In genomic region chr7:100570954-100571828, GRCh38 we compare ENCODE assay signal across 1 cellular context.
A peak's percentile ranks its signal among the peaks of the same experiment; 100 is the strongest.
TF ChIP-seq lines count a peak whose summit lies in the region.

No MANE protein-coding gene starts in this region.

TF ChIP-seq in HepG2, 621 proteins besides CTCF, POLR2A, EP300 and RAD21 (continued from another document and continues in another):
- no peak for TF ChIP-seq ZNF503 (CRISPR knock-in tag; IDR thresholded peaks at IDR 0.05)
- TF ChIP-seq STAT6 (CRISPR knock-in tag; IDR thresholded peaks at IDR 0.05; ENCODE audit: borderline replicate concordance) = no peak
- TF ChIP-seq IRF1 (CRISPR knock-in tag; IDR thresholded peaks at IDR 0.05; ENCODE audit: low read depth) = 0 out of 2 replicates have a peak, but pooled peaks have one; percentile 34
- TF ChIP-seq PRMT3 (CRISPR knock-in tag; IDR thresholded peaks at IDR 0.05; ENCODE audit: borderline replicate concordance, low read depth) = no peak
- no peak for TF ChIP-seq CBX2 (IDR thresholded peaks at IDR 0.05; ENCODE audit: low read depth, low read length)
- TF ChIP-seq CBX2 (CRISPR knock-in tag; IDR thresholded peaks at IDR 0.05; ENCODE audit: low read depth) = no peak
- 0 out of 2 replicates have a peak, but pooled peaks have one; percentile 5 for TF ChIP-seq ZNF441 (CRISPR knock-in tag; IDR thresholded peaks at IDR 0.05; ENCODE audit: borderline replicate concordance)
- TF ChIP-seq ZNF660 (CRISPR knock-in tag; IDR thresholded peaks at IDR 0.05; ENCODE audit: borderline replicate concordance, low read depth) = no peak
- TF ChIP-seq PBX3 (CRISPR knock-in tag; IDR thresholded peaks at IDR 0.05; ENCODE audit: borderline replicate concordance) = no peak
- no peak for TF ChIP-seq CCAR2 (optimal IDR thresholded peaks at IDR 0.05; ENCODE audit: low read depth, low read length)
- peak; percentile 75; the same call in 1 of the 2 replicates for TF ChIP-seq JUN (CRISPR knock-in tag; IDR thresholded peaks at IDR 0.05)
- TF ChIP-seq MIER2 (CRISPR knock-in tag; IDR thresholded peaks at IDR 0.05) = no peak
- peak; percentile 68; the same call in 1 of the 2 replicates for TF ChIP-seq ZBTB10 (CRISPR knock-in tag; IDR thresholded peaks at IDR 0.05; ENCODE audit: borderline replicate concordance)
- TF ChIP-seq ZNF552 (CRISPR knock-in tag; IDR thresholded peaks at IDR 0.05; ENCODE audit: borderline replicate concordance) = no peak
- TF ChIP-seq NFE2L1 (CRISPR knock-in tag; IDR thresholded peaks at IDR 0.05; ENCODE audit: borderline replicate concordance) = no peak
- TF ChIP-seq ZNF124 (CRISPR knock-in tag; IDR thresholded peaks at IDR 0.05) = no peak
- peak; percentile 4; the same call in 1 of the 2 replicates for TF ChIP-seq ZNF629 (CRISPR knock-in tag; conservative IDR thresholded peaks at IDR 0.05)
- TF ChIP-seq SIX4 (CRISPR knock-in tag; IDR thresholded peaks at IDR 0.05) = no peak
- peak; percentile 100 for TF ChIP-seq AKAP8 (CRISPR knock-in tag; IDR thresholded peaks at IDR 0.05)
- TF ChIP-seq ZNF12 (CRISPR knock-in tag; IDR thresholded peaks at IDR 0.05) = no peak
- peak; percentile 75; the same call in 1 of the 2 replicates for TF ChIP-seq SRY (CRISPR knock-in tag; IDR thresholded peaks at IDR 0.05)
- no peak for TF ChIP-seq ATAD3A (CRISPR knock-in tag; IDR thresholded peaks at IDR 0.05)
- 0 out of 2 replicates have a peak, but pooled peaks have one; percentile 23 for TF ChIP-seq ESRRA (CRISPR knock-in tag; IDR thresholded peaks at IDR 0.05; ENCODE audit: low read depth)
- TF ChIP-seq ZNF263 (CRISPR knock-in tag; IDR thresholded peaks at IDR 0.05) = 0 out of 2 replicates have a peak, but pooled peaks have one; percentile 12
- peak; percentile 96 for TF ChIP-seq HNRNPH1 (optimal IDR thresholded peaks at IDR 0.05; ENCODE audit: low read depth, low read length)
- TF ChIP-seq HNF1A (IDR thresholded peaks at IDR 0.05; ENCODE audit: low read depth) = no peak
- TF ChIP-seq HNF1A (CRISPR knock-in tag; IDR thresholded peaks at IDR 0.05; ENCODE audit: borderline replicate concordance) = peak; percentile 45; the same call in 1 of the 2 replicates
- no peak for TF ChIP-seq JDP2 (CRISPR knock-in tag; IDR thresholded peaks at IDR 0.05; ENCODE audit: borderline replicate concordance)
- no peak for TF ChIP-seq GABPA (IDR thresholded peaks at IDR 0.05; ENCODE audit: low read depth, low read length)
- TF ChIP-seq GABPA (CRISPR knock-in tag; IDR thresholded peaks at IDR 0.05; ENCODE audit: low read depth) = no peak
- TF ChIP-seq ZSCAN21 (CRISPR knock-in tag; IDR thresholded peaks at IDR 0.05; ENCODE audit: borderline replicate concordance) = peak; percentile 15; the same call in 1 of the 2 replicates
- no peak for TF ChIP-seq KAT8 (CRISPR knock-in tag; IDR thresholded peaks at IDR 0.05)
- TF ChIP-seq MAFG (CRISPR knock-in tag; IDR thresholded peaks at IDR 0.05) = no peak
- no peak for TF ChIP-seq ZNF878 (CRISPR knock-in tag; IDR thresholded peaks at IDR 0.05)
- no peak for TF ChIP-seq ZNF775 (CRISPR knock-in tag; IDR thresholded peaks at IDR 0.05; ENCODE audit: borderline replicate concordance)
- TF ChIP-seq GABPB1 (CRISPR knock-in tag; IDR thresholded peaks at IDR 0.05) = peak; percentile 51
- no peak for TF ChIP-seq THAP8 (CRISPR knock-in tag; IDR thresholded peaks at IDR 0.05; ENCODE audit: borderline replicate concordance)
- TF ChIP-seq ZSCAN12 (CRISPR knock-in tag; IDR thresholded peaks at IDR 0.05) = no peak
- no peak for TF ChIP-seq ZNF281 (CRISPR knock-in tag; IDR thresholded peaks at IDR 0.05; ENCODE audit: borderline replicate concordance)
- no peak for TF ChIP-seq SP140L (CRISPR knock-in tag; IDR thresholded peaks at IDR 0.05; ENCODE audit: borderline replicate concordance)
- TF ChIP-seq ETS1 (CRISPR knock-in tag; IDR thresholded peaks at IDR 0.05) = no peak
- TF ChIP-seq HNRNPL (IDR thresholded peaks at IDR 0.05; ENCODE audit: low read depth, low read length) = no peak; the same call in 1 of the 2 replicates
- no peak for TF ChIP-seq NCOA2 (CRISPR knock-in tag; IDR thresholded peaks at IDR 0.05)
- TF ChIP-seq TMF1 (CRISPR knock-in tag; IDR thresholded peaks at IDR 0.05; ENCODE audit: low read depth) = peak; percentile 48; the same call in 1 of the 2 replicates
- TF ChIP-seq KLF15 (CRISPR knock-in tag; IDR thresholded peaks at IDR 0.05; ENCODE audit: borderline replicate concordance) = 0 out of 2 replicates have a peak, but pooled peaks have one; percentile 27
